In genomic region chr3:4021162-4021561, GRCh38 we compare ENCODE assay signal across 31 cellular contexts.
DNase-seq lines count a peak whose midpoint lies in the region; ATAC-seq, FAIRE-seq and TF ChIP-seq lines count a peak whose summit lies in the region.
"Had no signal": no experiment of that assay in that cellular context is flagged by ENCODE, and none has a peak within 500 bp of the region (broad histone marks: within the 10 kb centered on the region; RNA-seq: fewer than 3 reads in every experiment).

No MANE protein-coding gene starts in this region.

- in situ Hi-C loops in KBM-7 (cut with MboI; ENCODE audit: low pct_unique_long_range_greater_than_20kb, low sequenced_read_pairs), result no loop called here

- TF ChIP-seq CTCF in WTC11 (IDR thresholded peaks at IDR 0.05), result no peak
- no peak for TF ChIP-seq CTCF in adrenal gland (IDR thresholded peaks at IDR 0.05)

- H3K27me3 ChIP-seq in mesendoderm (ENCODE audit: insufficient read depth, low read length, poor library complexity), result no peaks in the 10 kb centered on the region
- H3K27me3 ChIP-seq in adrenal gland, result no peaks in the 10 kb centered on the region
- H3K27me3 ChIP-seq: esophagus squamous epithelium, gastroesophageal sphincter, ovary, stomach, tibial nerve had no signal

- no peak overlapping the region for H3K27ac ChIP-seq in mesendoderm (ENCODE audit: low read depth, low read length)
- H3K27ac ChIP-seq in adrenal gland, result no peak overlapping the region
- H3K27ac ChIP-seq: esophagus squamous epithelium, gastroesophageal sphincter, KMS-11, ovary, PC-9, stomach, tibial nerve had no signal

- H2BK120ac ChIP-seq in mesendoderm (ENCODE audit: low read depth, low read length), result no peak overlapping the region

- H3K79me2 ChIP-seq in mesendoderm (ENCODE audit: control insufficient read depth, insufficient read depth, low read length), result no peaks in the 10 kb centered on the region

- POLR2A ChIA-PET in WTC11 (lab: Charles Lee), result no interaction called here

- no peak overlapping the region for H3K4ac ChIP-seq in mesendoderm (ENCODE audit: low read depth, low read length)

- H3K23ac ChIP-seq in mesendoderm (ENCODE audit: low read length), result no peak overlapping the region

- no peak overlapping the region for H2AK5ac ChIP-seq in mesendoderm (ENCODE audit: low read length)

- H3K4me1 ChIP-seq in mesendoderm (ENCODE audit: control insufficient read depth, low read depth, low read length) (no peaks in the 10 kb centered on the region), adrenal gland (replicated peaks in 1 of 2) (no peaks in the 10 kb centered on the region)
- H3K4me1 ChIP-seq: esophagus squamous epithelium, gastroesophageal sphincter, stomach, tibial nerve had no signal

- peaks cover 6% of the 10 kb centered on the region for H3K27me3 Mint-ChIP-seq in WTC11 (ENCODE audit: low read depth)
- H3K27me3 Mint-ChIP-seq: activated B cell treated with CpG ODN at 0.5 μM for 24 hours; activated CD4-positive, alpha-beta memory T cell treated with anti-CD3 and anti-CD28 coated beads for 36 hours; activated naive CD8-positive, alpha-beta T cell treated with anti-CD3 and anti-CD28 coated beads, Interleukin-2, amount 10 ng/mL, durations not matched to agents 7 days and 5 days; brain; effector memory CD8-positive, alpha-beta T cell had no signal

- no peak overlapping the region for H3K9ac ChIP-seq in mesendoderm (ENCODE audit: low read length)
- H3K9ac ChIP-seq: KMS-11 had no signal

- H3K4me3 Mint-ChIP-seq in WTC11, result no peak overlapping the region
- H3K4me3 Mint-ChIP-seq: activated B cell treated with CpG ODN at 0.5 μM for 24 hours; activated CD4-positive, alpha-beta memory T cell treated with anti-CD3 and anti-CD28 coated beads for 36 hours; activated naive CD8-positive, alpha-beta T cell treated with anti-CD3 and anti-CD28 coated beads, Interleukin-2, amount 10 ng/mL, durations not matched to agents 7 days and 5 days; brain; effector memory CD8-positive, alpha-beta T cell; mesothelial cell of epicardium; naive thymus-derived CD8-positive, alpha-beta T cell had no signal

- DNase-seq in KBM-7 (peak; percentile 39), WTC11 (ENCODE audit: low spot score) (peak; percentile 9), mesendoderm (peak; percentile 36), GM19239 (ENCODE audit: insufficient read length, low spot score) (no peak), RCC 7860 (ENCODE audit: low spot score) (no peak), adrenal gland (no peak)
- DNase-seq: activated B cell treated with CpG ODN at 0.5 μM for 24 hours; activated CD4-positive, alpha-beta memory T cell treated with anti-CD3 and anti-CD28 coated beads for 36 hours; activated naive CD8-positive, alpha-beta T cell treated with anti-CD3 and anti-CD28 coated beads, Interleukin-2, amount 10 ng/mL, durations not matched to agents 7 days and 5 days; AML-193; effector memory CD8-positive, alpha-beta T cell; esophagus squamous epithelium; GOT3; naive thymus-derived CD8-positive, alpha-beta T cell; NCI-H1105 treated with DMSO at 0.1 percent for 48 hours; NCI-H2029 treated with DMSO at 0.1 percent for 48 hours; NCI-H345; ovary; PC-9; stimulated activated CD4-positive, alpha-beta T cell treated with anti-CD3 and anti-CD28 coated beads, Interleukin-15, amount 100 ng/mL, for 24 hours; stomach had no signal

- peaks cover 37% of the 10 kb centered on the region for H3K9me3 Mint-ChIP-seq in WTC11
- H3K9me3 Mint-ChIP-seq: activated CD4-positive, alpha-beta memory T cell treated with anti-CD3 and anti-CD28 coated beads for 36 hours; mesothelial cell of epicardium had no signal

- no peak overlapping the region for H2BK5ac ChIP-seq in mesendoderm (ENCODE audit: low read length)

- intact Hi-C loops in adrenal gland (cut with DNase I), result no loop called here

- H3K4me3 ChIP-seq in mesendoderm (ENCODE audit: low read length) (no peak overlapping the region), adrenal gland (no peak overlapping the region)
- H3K4me3 ChIP-seq: esophagus squamous epithelium, gastroesophageal sphincter, ovary, PC-9, stomach, tibial nerve had no signal

- no peaks in the 10 kb centered on the region for H3K9me3 ChIP-seq in adrenal gland (replicated peaks in 1 of 3)
- H3K9me3 ChIP-seq: esophagus squamous epithelium, ovary had no signal

- CTCF ChIA-PET in WTC11 (lab: Charles Lee), result no interaction called here

- no peak overlapping the region for H3K27ac Mint-ChIP-seq in WTC11
- H3K27ac Mint-ChIP-seq: activated B cell treated with CpG ODN at 0.5 μM for 24 hours; activated CD4-positive, alpha-beta memory T cell treated with anti-CD3 and anti-CD28 coated beads for 36 hours; activated naive CD8-positive, alpha-beta T cell treated with anti-CD3 and anti-CD28 coated beads, Interleukin-2, amount 10 ng/mL, durations not matched to agents 7 days and 5 days; brain; effector memory CD8-positive, alpha-beta T cell; mesothelial cell of epicardium; naive thymus-derived CD8-positive, alpha-beta T cell had no signal

- no peak for TF ChIP-seq POLR2A in adrenal gland (IDR thresholded peaks at IDR 0.05)

- H3K56ac ChIP-seq in mesendoderm (ENCODE audit: low read length), result no peak overlapping the region

- WGBS in mesendoderm (ENCODE audit: extremely low coverage, insufficient coverage, low lambda C conversion rate), result no CpG with 5 or more reads among the region's 1 CpG
- WGBS in adrenal gland, 4 donors, result 0 to 23% (median 9%) methylated on average over 1 of the region's 1 CpG

- ATAC-seq in GM18868 (IDR thresholded peaks at IDR 0.05; ENCODE audit: unreplicated experiment) (peak; percentile 43), WTC11 (peak; percentile 58; the same call in 1 of the 2 replicates), HG03521 (IDR thresholded peaks at IDR 0.05; ENCODE audit: unreplicated experiment) (no peak)
- ATAC-seq: effector memory CD8-positive, alpha-beta T cell; gastroesophageal sphincter; left lobe of liver; naive thymus-derived CD8-positive, alpha-beta T cell; sciatic nerve had no signal

- FAIRE-seq in GM19239 (lab: Jason Lieb, UNC) (no peak), RCC 7860 (lab: Jason Lieb, UNC) (no peak)
- FAIRE-seq: colon had no signal

- no peak overlapping the region for H3K4me2 ChIP-seq in mesendoderm (ENCODE audit: low read length)
- H3K4me2 ChIP-seq: KMS-11, PC-9 had no signal

- 0 out of 2 replicates have a peak, but pooled peaks cover 4% of the 10 kb centered on the region for H3K36me3 Mint-ChIP-seq in WTC11
- H3K36me3 Mint-ChIP-seq: activated CD4-positive, alpha-beta memory T cell treated with anti-CD3 and anti-CD28 coated beads for 36 hours; activated naive CD8-positive, alpha-beta T cell treated with anti-CD3 and anti-CD28 coated beads, Interleukin-2, amount 10 ng/mL, durations not matched to agents 7 days and 5 days; brain; mesothelial cell of epicardium had no signal

- no peak overlapping the region for H4K8ac ChIP-seq in mesendoderm (ENCODE audit: low read depth, low read length)

- H3K36me3 ChIP-seq in mesendoderm (ENCODE audit: control insufficient read depth, insufficient read depth, low read length) (no peaks in the 10 kb centered on the region), adrenal gland (replicated peaks in 1 of 2) (no peaks in the 10 kb centered on the region)
- H3K36me3 ChIP-seq: esophagus squamous epithelium, gastroesophageal sphincter, ovary, stomach, tibial nerve had no signal

- H3K18ac ChIP-seq in mesendoderm (ENCODE audit: low read length), result no peak overlapping the region

- no peaks in the 10 kb centered on the region for H3K79me1 ChIP-seq in mesendoderm (ENCODE audit: low read length)

- no peak overlapping the region for H4K5ac ChIP-seq in mesendoderm (ENCODE audit: low read length)

- peaks cover 2% of the 10 kb centered on the region; the same call in 1 of the 2 replicates for H3K4me1 Mint-ChIP-seq in WTC11
- H3K4me1 Mint-ChIP-seq: activated naive CD8-positive, alpha-beta T cell treated with anti-CD3 and anti-CD28 coated beads, Interleukin-2, amount 10 ng/mL, durations not matched to agents 7 days and 5 days; brain; mesothelial cell of epicardium; naive thymus-derived CD8-positive, alpha-beta T cell had no signal

- no peak overlapping the region for H2BK15ac ChIP-seq in mesendoderm (replicated peaks; ENCODE audit: low read depth)

TF ChIP-seq in WTC11, 78 proteins besides CTCF, POLR2A, EP300 and RAD21:
- no peak for TF ChIP-seq PRRX2 (CRISPR knock-in tag; IDR thresholded peaks at IDR 0.05)
- no peak for TF ChIP-seq MAX (CRISPR knock-in tag; IDR thresholded peaks at IDR 0.05)

Comparison
In these comparisons a context has a peak if more than half of its experiments do, and no peak if none do; other contexts are left out.
1. DNase-seq: peak in KBM-7 (single experiment), WTC11 (single experiment) and mesendoderm (single experiment); none in GM19239 (single experiment), RCC 7860 (single experiment) and adrenal gland (0 of 7).